Comparison of ENCODE assay signal across 27 cellular contexts in genomic region chrX:108704839-108705238, GRCh38. TPM values are rescaled to one million over a fixed set of nuclear protein-coding genes. Genes with fewer than 3 reads are reported as not detected.
"Had no signal": no experiment of that assay in that cellular context is flagged by ENCODE, and none has a peak within 500 bp of the region (broad histone marks: within the 10 kb centered on the region; RNA-seq: fewer than 3 reads in every experiment).

No MANE protein-coding gene starts in this region.

- FAIRE-seq: TTC549 had no signal

- H3K9me3 Mint-ChIP-seq: activated B cell treated with CpG ODN at 0.5 μM for 24 hours; activated CD4-positive, alpha-beta T cell treated with anti-CD3 and anti-CD28 coated beads, Interleukin-2, amount 10 ng/mL, durations not matched to agents 24 days and 14 days; activated naive CD4-positive, alpha-beta T cell treated with anti-CD3 and anti-CD28 coated beads, Interleukin-2, amount 10 ng/mL, durations not matched to agents 7 days and 5 days; activated naive CD8-positive, alpha-beta T cell treated with anti-CD3 and anti-CD28 coated beads for 36 hours; activated T-cell treated with anti-CD3 and anti-CD28 coated beads, Interleukin-2, amount 50 U/mL, for 4 hours had no signal

- H3K36me3 ChIP-seq: brain microvascular endothelial cell, MG63 had no signal

- ATAC-seq: activated T-cell treated with anti-CD3 and anti-CD28 coated beads, Interleukin-2, amount 50 U/mL, for 4 hours had no signal

- H3K27ac ChIP-seq: brain microvascular endothelial cell, KMS-11 had no signal

- H3K27me3 Mint-ChIP-seq: activated B cell treated with CpG ODN at 0.5 μM for 24 hours; activated CD4-positive, alpha-beta T cell treated with anti-CD3 and anti-CD28 coated beads, Interleukin-2, amount 10 ng/mL, durations not matched to agents 24 days and 14 days; activated naive CD4-positive, alpha-beta T cell treated with anti-CD3 and anti-CD28 coated beads, Interleukin-2, amount 10 ng/mL, durations not matched to agents 7 days and 5 days; activated naive CD8-positive, alpha-beta T cell treated with anti-CD3 and anti-CD28 coated beads for 36 hours had no signal

- H3K9me3 ChIP-seq: MG63 had no signal

- H3K4me2 ChIP-seq: KMS-11 had no signal

- H3K27ac Mint-ChIP-seq: activated B cell treated with CpG ODN at 0.5 μM for 24 hours; activated CD4-positive, alpha-beta T cell treated with anti-CD3 and anti-CD28 coated beads, Interleukin-2, amount 10 ng/mL, durations not matched to agents 24 days and 14 days; activated naive CD4-positive, alpha-beta T cell treated with anti-CD3 and anti-CD28 coated beads, Interleukin-2, amount 10 ng/mL, durations not matched to agents 7 days and 5 days; activated naive CD8-positive, alpha-beta T cell treated with anti-CD3 and anti-CD28 coated beads for 36 hours had no signal

- H3K4me1 Mint-ChIP-seq: activated B cell treated with CpG ODN at 0.5 μM for 24 hours; activated CD4-positive, alpha-beta T cell treated with anti-CD3 and anti-CD28 coated beads, Interleukin-2, amount 10 ng/mL, durations not matched to agents 24 days and 14 days; activated naive CD4-positive, alpha-beta T cell treated with anti-CD3 and anti-CD28 coated beads, Interleukin-2, amount 10 ng/mL, durations not matched to agents 7 days and 5 days; activated naive CD8-positive, alpha-beta T cell treated with anti-CD3 and anti-CD28 coated beads for 36 hours had no signal

- H3K36me3 Mint-ChIP-seq: activated naive CD4-positive, alpha-beta T cell treated with anti-CD3 and anti-CD28 coated beads, Interleukin-2, amount 10 ng/mL, durations not matched to agents 7 days and 5 days; activated naive CD8-positive, alpha-beta T cell treated with anti-CD3 and anti-CD28 coated beads for 36 hours had no signal

- H3K27me3 ChIP-seq: brain microvascular endothelial cell, MG63 had no signal

- H3K4me3 ChIP-seq: MG63 had no signal

- H3K9ac ChIP-seq: KMS-11 had no signal

- H3K4me3 Mint-ChIP-seq: activated B cell treated with CpG ODN at 0.5 μM for 24 hours; activated CD4-positive, alpha-beta T cell treated with anti-CD3 and anti-CD28 coated beads, Interleukin-2, amount 10 ng/mL, durations not matched to agents 24 days and 14 days; activated naive CD4-positive, alpha-beta T cell treated with anti-CD3 and anti-CD28 coated beads, Interleukin-2, amount 10 ng/mL, durations not matched to agents 7 days and 5 days; activated naive CD8-positive, alpha-beta T cell treated with anti-CD3 and anti-CD28 coated beads for 36 hours; activated T-cell treated with anti-CD3 and anti-CD28 coated beads, Interleukin-2, amount 50 U/mL, for 4 hours had no signal

- DNase-seq: activated B cell treated with CpG ODN at 0.5 μM for 24 hours; activated CD4-positive, alpha-beta T cell treated with anti-CD3 and anti-CD28 coated beads for 1 hour; activated CD4-positive, alpha-beta T cell treated with anti-CD3 and anti-CD28 coated beads, Interleukin-2, amount 10 ng/mL, durations not matched to agents 24 days and 14 days; activated CD4-positive, alpha-beta T cell treated with anti-CD3 and anti-CD28 coated beads, Interleukin-2, amount 50 U/mL, for 48 hours; activated CD8-positive, alpha-beta memory T cell treated with anti-CD3 and anti-CD28 coated beads for 24 hours; activated gamma-delta T cell; activated naive CD4-positive, alpha-beta T cell treated with anti-CD3 and anti-CD28 coated beads, Interleukin-2, amount 10 ng/mL, durations not matched to agents 7 days and 5 days; activated naive CD8-positive, alpha-beta T cell treated with anti-CD3 and anti-CD28 coated beads for 36 hours; activated T-cell treated with anti-CD3 and anti-CD28 coated beads, Interleukin-2, amount 50 U/mL, for 4 hours; brain microvascular endothelial cell; cerebellar nuclear complex; MG63; MV-4-11; NCI-H1105; NCI-H1436 treated with DMSO at 0.1 percent for 48 hours; NCI-H187; NCI-H2081; NCI-H510A treated with DMSO at 0.1 percent for 48 hours; NCI-H69; NK-92 treated with Interleukin-12 subunit alpha and Interleukin-12 subunit beta, amount 100 ng/mL, for 24 hours; OCI-M1; SHP77 treated with DMSO at 0.1 percent for 48 hours; T-helper 2 cell; T1000 had no signal

RNA-seq across cellular contexts. Expression of gene IRS4, which starts 31.5 kb away (rescaled TPM):
- total RNA-seq: activated B cell treated with CpG ODN at 0.5 μM for 24 hours; activated naive CD8-positive, alpha-beta T cell treated with anti-CD3 and anti-CD28 coated beads for 36 hours; activated T-cell treated with anti-CD3 and anti-CD28 coated beads, Interleukin-2, amount 50 U/mL, for 4 hours; cardiac septum had no signal
